8 cellular contexts compared by ENCODE assay signal in the genomic region with DNA sequence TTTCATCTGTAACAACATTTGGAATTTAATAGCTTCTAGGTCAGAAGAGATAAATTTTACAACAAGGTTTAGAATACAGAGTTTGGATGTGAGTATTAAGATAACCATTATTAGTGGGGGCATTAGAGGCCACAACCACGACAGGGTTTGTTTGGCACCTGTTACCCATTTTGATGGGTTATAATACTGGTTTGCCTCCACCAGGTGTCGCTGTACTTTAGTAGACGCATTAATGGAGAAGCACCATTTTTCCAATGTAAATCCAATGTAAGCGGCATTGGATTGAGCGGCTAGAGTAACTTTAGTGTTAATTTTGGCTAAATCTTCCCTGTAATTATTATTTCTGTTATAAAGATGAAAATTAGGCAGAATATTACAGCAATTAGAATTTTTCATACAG.
DNase-seq lines count a peak whose midpoint lies in the region; ATAC-seq lines count a peak whose summit lies in the region.

No MANE protein-coding gene starts in this region.

- ATAC-seq in HG02759 (IDR thresholded peaks at IDR 0.05; ENCODE audit: unreplicated experiment) (peak; percentile 65), HG03571 (IDR thresholded peaks at IDR 0.05; ENCODE audit: unreplicated experiment) (no peak)

- H3K4me3 ChIP-seq in SJCRH30, result no peak overlapping the region

- DNase-seq in NCI-H748 (lab: John Stamatoyannopoulos, UW; ENCODE audit: unreplicated experiment), result peak; percentile 42
- DNase-seq in NCI-H748 treated with DMSO at 0.1 percent for 48 hours (lab: John Stamatoyannopoulos, UW), result no peak
- DNase-seq in SJCRH30, result peak; percentile 21 to 49
- DNase-seq in iris pigment epithelial cell (ENCODE audit: low read depth), result peak; percentile 7
- no peak for DNase-seq in activated CD4-positive, CD25-positive, alpha-beta regulatory T cell (lab: John Stamatoyannopoulos, UW)
- DNase-seq in NCI-H510A (lab: John Stamatoyannopoulos, UW), result no peak

- H3K27ac ChIP-seq in SJCRH30, result no peak overlapping the region

- H3K4me1 ChIP-seq in SJCRH30, result no peaks in the 10 kb centered on the region

- no peaks in the 10 kb centered on the region for H3K9me3 ChIP-seq in SJCRH30 (replicated peaks)

- H3K27me3 ChIP-seq in SJCRH30, result no peaks in the 10 kb centered on the region

- H3K36me3 ChIP-seq in SJCRH30, result no peaks in the 10 kb centered on the region

Comparison
In these comparisons a context has a peak if more than half of its experiments do, and no peak if none do; other contexts are left out.
1. DNase-seq: peak in NCI-H748 (single experiment), SJCRH30 (2 of 2) and iris pigment epithelial cell (single experiment); none in NCI-H748 treated with DMSO at 0.1 percent for 48 hours (single experiment), activated CD4-positive, CD25-positive, alpha-beta regulatory T cell (0 of 4) and NCI-H510A (single experiment).